Comparison of ENCODE assay signal across 8 cellular contexts in the genomic region with DNA sequence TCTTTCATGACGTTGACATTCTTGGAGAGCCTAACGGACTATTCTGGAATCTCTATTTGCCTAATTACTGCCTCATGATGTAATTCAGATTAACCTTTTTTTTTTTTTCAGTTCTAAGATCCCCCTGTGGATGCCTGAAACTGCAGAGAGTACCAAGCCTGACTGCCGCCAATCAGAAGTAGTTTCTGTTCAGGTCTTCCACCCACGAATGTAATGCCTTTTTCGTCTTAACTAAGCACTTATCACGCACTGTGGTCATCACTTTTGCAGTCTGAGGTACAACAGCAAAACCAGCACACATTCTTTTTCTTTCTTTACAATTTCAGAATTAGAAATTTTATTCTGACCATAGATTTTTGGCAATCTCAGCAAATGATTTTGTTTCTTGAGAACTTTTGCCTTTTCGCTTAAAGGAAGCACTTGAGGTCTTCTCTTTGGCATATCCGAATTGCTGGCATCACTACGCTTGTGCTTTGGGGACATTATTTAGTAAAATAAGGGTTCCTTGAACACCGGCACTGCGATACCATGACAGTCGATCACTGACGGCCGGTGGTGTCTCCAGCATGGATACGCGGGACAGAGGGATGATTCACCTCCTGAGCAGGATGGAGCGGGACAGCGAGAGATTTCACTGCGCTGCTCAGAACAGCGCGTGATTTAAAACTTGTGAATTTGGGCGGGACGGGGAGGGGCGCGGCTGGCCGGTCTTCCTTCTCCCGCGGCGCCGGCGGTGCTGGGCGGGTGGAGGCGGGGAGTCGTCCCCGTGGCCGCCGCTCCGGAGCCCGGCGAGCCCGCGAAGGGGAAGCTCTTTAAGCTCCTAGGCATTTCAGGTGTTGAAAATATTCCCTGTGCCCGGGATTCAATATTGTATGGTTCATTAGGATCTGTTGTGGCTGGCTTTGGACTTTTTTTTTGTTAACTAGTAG. TPM values are rescaled to one million over a fixed set of nuclear protein-coding genes. Genes with fewer than 3 reads are reported as not detected.
DNase-seq lines count a peak whose midpoint lies in the region; TF ChIP-seq lines count a peak whose summit lies in the region.

No MANE protein-coding gene starts in this region.

- H3K36me3 Mint-ChIP-seq in activated T-helper 2 cell treated with anti-CD3 and anti-CD28 coated beads, Interferon-gamma antibody, Interleukin-2, Interleukin-4, amounts not matched to agents 10 μg/mL and 5 μg/mL and 100 μg/mL, durations not matched to agents 14 hours and 24 hours and 36 hours (ENCODE audit: low read depth): peaks cover 3% of the 10 kb centered on the region

- peak overlapping the region; percentile 25 for H3K4me3 ChIP-seq in H7 (ENCODE audit: insufficient read depth, low read depth, low read length)
- H3K4me3 ChIP-seq in LNCaP clone FGC (ENCODE audit: low read depth, low read length): peak overlapping the region; percentile 40
- H3K4me3 ChIP-seq in prostate gland: peak overlapping the region; percentile 7 to 21

- H3K27me3 Mint-ChIP-seq in activated T-helper 2 cell treated with anti-CD3 and anti-CD28 coated beads, Interferon-gamma antibody, Interleukin-2, Interleukin-4, amounts not matched to agents 10 μg/mL and 5 μg/mL and 100 μg/mL, durations not matched to agents 14 hours and 24 hours and 36 hours (ENCODE audit: low read depth): peaks cover 71% of the 10 kb centered on the region

- H3K27ac Mint-ChIP-seq in activated T-helper 2 cell treated with anti-CD3 and anti-CD28 coated beads, Interferon-gamma antibody, Interleukin-2, Interleukin-4, amounts not matched to agents 10 μg/mL and 5 μg/mL and 100 μg/mL, durations not matched to agents 14 hours and 24 hours and 36 hours: peak overlapping the region; percentile 85

- H3K4me1 ChIP-seq in prostate gland (replicated peaks): no peaks in the 10 kb centered on the region

- H3K4me3 Mint-ChIP-seq in activated T-helper 2 cell treated with anti-CD3 and anti-CD28 coated beads, Interferon-gamma antibody, Interleukin-2, Interleukin-4, amounts not matched to agents 10 μg/mL and 5 μg/mL and 100 μg/mL, durations not matched to agents 14 hours and 24 hours and 36 hours (ENCODE audit: low read depth): peak overlapping the region; percentile 86

- H3K27ac ChIP-seq in prostate gland: no peak overlapping the region

- peak; percentile 12 to 20 for DNase-seq in NCI-H524 (lab: John Stamatoyannopoulos, UW)
- DNase-seq in NCI-H524 treated with DMSO at 0.1 percent for 48 hours (lab: John Stamatoyannopoulos, UW): no peak
- peak; percentile 83 for DNase-seq in H7
- no peak for DNase-seq in LNCaP clone FGC (ENCODE audit: low read depth)
- DNase-seq in activated T-helper 2 cell treated with anti-CD3 and anti-CD28 coated beads, Interferon-gamma antibody, Interleukin-2, Interleukin-4, amounts not matched to agents 10 μg/mL and 5 μg/mL and 100 μg/mL, durations not matched to agents 14 hours and 24 hours and 36 hours (ENCODE audit: low spot score): no peak
- DNase-seq in glomerular visceral epithelial cell (ENCODE audit: extremely low spot score): peak; percentile 70
- peak; percentile 22 for DNase-seq in prostate gland (ENCODE audit: low spot score)
- no peak for DNase-seq in NCI-H146 (lab: John Stamatoyannopoulos, UW)

- peaks cover 42% of the 10 kb centered on the region for H3K4me1 Mint-ChIP-seq in activated T-helper 2 cell treated with anti-CD3 and anti-CD28 coated beads, Interferon-gamma antibody, Interleukin-2, Interleukin-4, amounts not matched to agents 10 μg/mL and 5 μg/mL and 100 μg/mL, durations not matched to agents 14 hours and 24 hours and 36 hours (ENCODE audit: low read depth)

- H3K9me3 Mint-ChIP-seq in activated T-helper 2 cell treated with anti-CD3 and anti-CD28 coated beads, Interferon-gamma antibody, Interleukin-2, Interleukin-4, amounts not matched to agents 10 μg/mL and 5 μg/mL and 100 μg/mL, durations not matched to agents 14 hours and 24 hours and 36 hours: no peaks in the 10 kb centered on the region

- TF ChIP-seq CTCF in LNCaP clone FGC (IDR thresholded peaks at IDR 0.05; ENCODE audit: control insufficient read depth, extremely low read depth, insufficient read depth) (no peak), prostate gland (IDR thresholded peaks at IDR 0.05) (no peak)

- intact Hi-C loops in activated T-helper 2 cell treated with anti-CD3 and anti-CD28 coated beads, Interferon-gamma antibody, Interleukin-2, Interleukin-4, amounts not matched to agents 10 μg/mL and 5 μg/mL and 100 μg/mL, durations not matched to agents 14 hours and 24 hours and 36 hours (cut with micrococcal nuclease): loop anchor here (1.0 kb wide), 2 partner anchors 17 to 27 kb away; no protein-coding TSS in a partner anchor
- intact Hi-C loops in prostate gland (cut with DNase I): no loop called here

- TF ChIP-seq POLR2A in prostate gland (IDR thresholded peaks at IDR 0.05): no peak

- no peaks in the 10 kb centered on the region for H3K9me3 ChIP-seq in prostate gland

- H3K27me3 ChIP-seq in H7 (ENCODE audit: control insufficient read depth, insufficient read depth, low read length) (peaks cover 13% of the 10 kb centered on the region), prostate gland (replicated peaks; ENCODE audit: insufficient read depth) (no peaks in the 10 kb centered on the region)

- WGBS in prostate gland: 12% methylated on average over 40 of the region's 43 CpGs

- H3K36me3 ChIP-seq in H7 (replicated peaks; ENCODE audit: control insufficient read depth, insufficient read depth, low read length) (no peaks in the 10 kb centered on the region), prostate gland (no peaks in the 10 kb centered on the region)

RNA-seq across cellular contexts. Expression of gene GPR55, which starts 32.0 kb away (rescaled TPM):
- total RNA-seq in H7 (2014; rRNA removed; shearing (Covaris generic)): 0.04 TPM in 1 of 2 replicates, not detected in the other
- 0.57 and 0.78 TPM in 2 replicates for total RNA-seq in activated T-helper 2 cell treated with anti-CD3 and anti-CD28 coated beads, Interferon-gamma antibody, Interleukin-2, Interleukin-4, amounts not matched to agents 10 μg/mL and 5 μg/mL and 100 μg/mL, durations not matched to agents 14 hours and 24 hours and 36 hours
- 1 to 10 TPM in 1 of 2 donors, under 1 TPM in 1; 0.77 to 3.0 TPM for total RNA-seq in prostate gland

RNA-seq across cellular contexts. Expression of gene SPATA3, which starts 38.8 kb away (rescaled TPM):
- total RNA-seq in H7 (2014; rRNA removed; shearing (Covaris generic)): not detected in 2 replicates
- not detected in 2 replicates for total RNA-seq in activated T-helper 2 cell treated with anti-CD3 and anti-CD28 coated beads, Interferon-gamma antibody, Interleukin-2, Interleukin-4, amounts not matched to agents 10 μg/mL and 5 μg/mL and 100 μg/mL, durations not matched to agents 14 hours and 24 hours and 36 hours
- total RNA-seq in prostate gland: 1 to 10 TPM in 1 of 2 donors, not detected in 1; 1.8 TPM

Comparison
In these comparisons a context has a peak if more than half of its experiments do, and no peak if none do; other contexts are left out.
1. DNase-seq: peak in NCI-H524 (2 of 2), H7 (single experiment), glomerular visceral epithelial cell (single experiment) and prostate gland (single experiment); none in NCI-H524 treated with DMSO at 0.1 percent for 48 hours (single experiment), LNCaP clone FGC (single experiment), activated T-helper 2 cell treated with anti-CD3 and anti-CD28 coated beads, Interferon-gamma antibody, Interleukin-2, Interleukin-4, amounts not matched to agents 10 μg/mL and 5 μg/mL and 100 μg/mL, durations not matched to agents 14 hours and 24 hours and 36 hours (single experiment) and NCI-H146 (single experiment).
2. Peak in every context shown above with its lines, with median percentiles within 50 percentile points of each other: H3K4me3 ChIP-seq.